Comparison of ENCODE assay signal across 8 cellular contexts in genomic region chr3:184154909-184155643, GRCh38. TPM values are rescaled to one million over a fixed set of nuclear protein-coding genes. Genes with fewer than 3 reads are reported as not detected.
DNase-seq lines count a peak whose midpoint lies in the region; ATAC-seq and TF ChIP-seq lines count a peak whose summit lies in the region.

Gene DVL3, plus strand, starts transcription at chr3:184155377. Its CDS starts 259 bp downstream, at chr3:184155636.

- H3K4me1 ChIP-seq in HUES64 (ENCODE audit: insufficient read depth, low read length) (peaks cover 9% of the 10 kb centered on the region; the same call in 1 of the 2 replicates), RWPE2 (ENCODE audit: insufficient read depth, poor library complexity, severe bottlenecking) (peaks cover 15% of the 10 kb centered on the region), adipocyte (ENCODE audit: control insufficient read depth, insufficient read depth, low read length) (peaks cover 31% of the 10 kb centered on the region), cardiac muscle cell (ENCODE audit: low read depth) (peaks cover 4% of the 10 kb centered on the region), osteoblast (ENCODE audit: insufficient read depth, low read length) (peaks cover 32% of the 10 kb centered on the region)

- H3K4me3 ChIP-seq in HUES64 (ENCODE audit: low read length) (peak within 1 kb of the TSS; percentile 88), RWPE2 (ENCODE audit: severe bottlenecking) (peak within 1 kb of the TSS; percentile 81), adipocyte (ENCODE audit: low read length) (peak within 1 kb of the TSS; percentile 100), cardiac muscle cell (peak within 1 kb of the TSS; percentile 100), osteoblast (ENCODE audit: insufficient read depth, low read length) (peak within 1 kb of the TSS; percentile 98)

- WGBS in HUES64 = under 1% methylated on average over 84 of the region's 84 CpGs

- H3K27ac ChIP-seq in HUES64 (ENCODE audit: low read depth, low read length) (peak within 1 kb of the TSS; percentile 84), RWPE2 (ENCODE audit: poor library complexity, severe bottlenecking) (peak within 1 kb of the TSS; percentile 78), cardiac muscle cell (peak within 1 kb of the TSS; percentile 97), osteoblast (ENCODE audit: low read depth, low read length) (peak within 1 kb of the TSS; percentile 73)

- DNase-seq in EH (ENCODE audit: low read depth) (peak; percentile 79), RWPE2 (ENCODE audit: low spot score) (no peak), adipocyte (ENCODE audit: low read depth) (peak; percentile 84), cardiac muscle cell (ENCODE audit: low read depth in 1 of 2, low spot score in 1 of 2) (peak; percentile 80 to 81), osteoblast (ENCODE audit: insufficient read length, low spot score, missing footprints) (peak; percentile 98)

- H3K9ac ChIP-seq in HUES64 (ENCODE audit: low read depth, low read length) = peak within 1 kb of the TSS; percentile 78
- H3K9ac ChIP-seq in adipocyte (ENCODE audit: low read length) = peak within 1 kb of the TSS; percentile 97

- TF ChIP-seq CTCF in RWPE2 (IDR thresholded peaks at IDR 0.05; ENCODE audit: poor library complexity, severe bottlenecking) = no peak
- no peak for TF ChIP-seq CTCF in cardiac muscle cell (IDR thresholded peaks at IDR 0.05; ENCODE audit: low read depth, low read length)
- TF ChIP-seq CTCF in osteoblast (IDR thresholded peaks at IDR 0.05; ENCODE audit: extremely low read depth, low read depth, low read length) = no peak

- H3K9me3 ChIP-seq in HUES64 (ENCODE audit: insufficient read depth, low read depth, low read length) (no peaks in the 10 kb centered on the region), RWPE2 (ENCODE audit: severe bottlenecking) (no peaks in the 10 kb centered on the region), adipocyte (ENCODE audit: control insufficient read depth, low read length) (no peaks in the 10 kb centered on the region), cardiac muscle cell (ENCODE audit: low read depth) (no peaks in the 10 kb centered on the region), osteoblast (ENCODE audit: low read depth, low read length) (no peaks in the 10 kb centered on the region)

- H3K36me3 ChIP-seq in HUES64 (ENCODE audit: insufficient read depth, low read length) (0 out of 2 replicates have a peak, but pooled peaks cover 3% of the 10 kb centered on the region), RWPE2 (ENCODE audit: low read depth) (no peaks in the 10 kb centered on the region), adipocyte (ENCODE audit: control insufficient read depth, insufficient read depth, low read length, severe bottlenecking) (no peaks in the 10 kb centered on the region), cardiac muscle cell (no peaks in the 10 kb centered on the region), osteoblast (ENCODE audit: insufficient read depth, low read length) (peaks cover 3% of the 10 kb centered on the region)

- peak within 1 kb of the TSS; percentile 92 for H3K4me2 ChIP-seq in osteoblast (ENCODE audit: insufficient read depth, low read length)

- H3K27me3 ChIP-seq in HUES64 (ENCODE audit: insufficient read depth, low read length) = no peaks in the 10 kb centered on the region
- H3K27me3 ChIP-seq in RWPE2 (ENCODE audit: insufficient read depth, poor library complexity, severe bottlenecking) = no peaks in the 10 kb centered on the region
- H3K27me3 ChIP-seq in adipocyte (replicated peaks; ENCODE audit: control insufficient read depth, insufficient read depth, low read length) = no peaks in the 10 kb centered on the region
- no peaks in the 10 kb centered on the region for H3K27me3 ChIP-seq in cardiac muscle cell
- no peaks in the 10 kb centered on the region for H3K27me3 ChIP-seq in osteoblast (ENCODE audit: insufficient read depth, low read length)

- peak; percentile 78 for ATAC-seq in GM21515 (IDR thresholded peaks at IDR 0.05; ENCODE audit: unreplicated experiment)
- ATAC-seq in RWPE2 (ENCODE audit: low read depth) = peak; percentile 65
- ATAC-seq in GM21526 (IDR thresholded peaks at IDR 0.05; ENCODE audit: low FRiP score, unreplicated experiment) = no peak

- H3K79me2 ChIP-seq in osteoblast (ENCODE audit: insufficient read depth, low read length) = peaks cover 44% of the 10 kb centered on the region

- H4K20me1 ChIP-seq in osteoblast (ENCODE audit: insufficient read depth, low read length) = peaks cover 17% of the 10 kb centered on the region

- peak within 1 kb of the TSS; percentile 85 for H2AFZ ChIP-seq in osteoblast (ENCODE audit: low read length)

RNA-seq across cellular contexts. Expression of gene DVL3, which starts in this region (rescaled TPM):
- 36.7 TPM for polyA plus RNA-seq in HUES64 (2013, experiment 1 of 2)
- polyA plus RNA-seq in HUES64 (2013, experiment 2 of 2) = 39.5 TPM
- total RNA-seq in cardiac muscle cell = 96.3 and 135 TPM in 2 replicates
- 150 and 180 TPM in 2 replicates for polyA plus RNA-seq in cardiac muscle cell
- total RNA-seq in osteoblast = 51.6 and 60.4 TPM in 2 replicates
